Comparison of ENCODE assay signal across 8 cellular contexts in the genomic region with DNA sequence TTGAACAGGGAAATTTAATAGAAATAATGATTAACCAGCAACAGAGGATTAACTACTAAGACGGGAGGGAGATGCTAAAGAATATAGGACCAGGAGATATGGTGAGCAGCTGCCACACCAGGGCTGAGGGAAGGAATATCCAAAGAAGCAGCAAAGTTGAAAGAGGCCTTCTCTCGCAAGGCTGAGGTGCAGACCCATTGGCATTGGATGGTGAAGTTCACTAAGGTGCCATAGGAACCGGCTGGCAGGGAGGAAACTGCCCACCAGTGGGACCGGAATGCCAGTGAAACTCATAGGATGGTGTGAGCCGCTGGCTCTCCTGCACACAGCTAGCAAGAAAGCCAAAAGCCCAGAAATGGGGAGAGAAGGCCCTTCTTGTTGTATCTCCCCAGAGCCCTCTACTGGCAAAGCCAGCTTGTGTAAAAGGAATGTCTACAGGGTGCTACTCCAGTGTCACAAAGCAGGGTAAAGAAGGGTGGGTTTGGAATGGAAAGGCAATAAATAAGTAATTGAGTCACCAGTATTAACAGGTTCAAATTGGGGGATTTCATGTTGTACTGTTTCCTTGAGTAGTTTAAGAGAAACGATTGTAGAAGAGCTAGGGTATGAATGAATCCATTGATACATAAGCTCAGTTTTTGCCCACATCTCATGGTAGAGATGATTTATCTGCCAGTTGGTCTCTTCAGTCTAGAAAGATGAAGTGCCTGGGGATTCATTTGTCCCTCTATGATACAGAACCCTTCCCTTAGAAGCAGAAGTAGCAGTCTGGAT. TPM values are rescaled to one million over a fixed set of nuclear protein-coding genes. Genes with fewer than 3 reads are reported as not detected.
A peak's percentile ranks its signal among the peaks of the same experiment; 100 is the strongest.
DNase-seq lines count a peak whose midpoint lies in the region; ATAC-seq and TF ChIP-seq lines count a peak whose summit lies in the region.

No MANE protein-coding gene starts in this region.

- H3K4me3 ChIP-seq in WI38 (ENCODE audit: low read depth, low read length), result no peak overlapping the region

- H3K36me3 Mint-ChIP-seq in immature natural killer cell (peaks cover 0 to 4% (median 4%) of the 10 kb centered on the region in 3 donors), nephron progenitor cell (ENCODE audit: low read depth) (peaks cover 45% of the 10 kb centered on the region)

- H3K9me3 Mint-ChIP-seq in immature natural killer cell (no peaks in the 10 kb centered on the region), nephron progenitor cell (peaks cover 6% of the 10 kb centered on the region)

- H3K4me1 Mint-ChIP-seq in immature natural killer cell (no peaks in the 10 kb centered on the region), nephron progenitor cell (no peaks in the 10 kb centered on the region)

- H3K4me3 Mint-ChIP-seq in immature natural killer cell, result no peak overlapping the region
- H3K4me3 Mint-ChIP-seq in nephron progenitor cell, result no peak overlapping the region

- DNase-seq in CD1c-positive myeloid dendritic cell (ENCODE audit: extremely low spot score), result peak; percentile 19
- DNase-seq in HCEC 1CT, result peak; percentile 23
- DNase-seq in immature natural killer cell, result peak; percentile 4 to 5 (median 5)
- DNase-seq in H4 (ENCODE audit: low spot score), result no peak
- DNase-seq in nephron progenitor cell, result no peak

- ATAC-seq in HG03139 (IDR thresholded peaks at IDR 0.05; ENCODE audit: unreplicated experiment) (no peak), GM18909 (IDR thresholded peaks at IDR 0.05; ENCODE audit: poor library complexity, unreplicated experiment) (no peak)

- H3K27ac Mint-ChIP-seq in immature natural killer cell, result no peak overlapping the region
- H3K27ac Mint-ChIP-seq in nephron progenitor cell, result no peak overlapping the region

- peak; percentile 39 for TF ChIP-seq CTCF in WI38 (IDR thresholded peaks at IDR 0.05; ENCODE audit: low read depth, low read length)
- no peak for TF ChIP-seq CTCF in nephron progenitor cell (IDR thresholded peaks at IDR 0.05)

- H3K27me3 Mint-ChIP-seq in immature natural killer cell (ENCODE audit: low read depth in 3 of 3) (no peaks in the 10 kb centered on the region), nephron progenitor cell (ENCODE audit: low read depth, poor library complexity) (no peaks in the 10 kb centered on the region)

RNA-seq across cellular contexts. Expression of a gene that starts 36.0 kb away (rescaled TPM):
- 1 to 10 TPM; 5.3 to 8.3 (median 8.2) TPM for polyA plus RNA-seq in immature natural killer cell
- total RNA-seq in H4 (2014; rRNA removed; shearing (Covaris generic)), result 23.6 and 29.4 TPM in 2 replicates

Comparison
In these comparisons a context has a peak if more than half of its experiments do, and no peak if none do; other contexts are left out.
1. DNase-seq: peak in CD1c-positive myeloid dendritic cell (single experiment), HCEC 1CT (single experiment) and immature natural killer cell (3 of 3); none in H4 (single experiment) and nephron progenitor cell (single experiment).